ENCODE assay signal across 1 cellular context in the genomic region with DNA sequence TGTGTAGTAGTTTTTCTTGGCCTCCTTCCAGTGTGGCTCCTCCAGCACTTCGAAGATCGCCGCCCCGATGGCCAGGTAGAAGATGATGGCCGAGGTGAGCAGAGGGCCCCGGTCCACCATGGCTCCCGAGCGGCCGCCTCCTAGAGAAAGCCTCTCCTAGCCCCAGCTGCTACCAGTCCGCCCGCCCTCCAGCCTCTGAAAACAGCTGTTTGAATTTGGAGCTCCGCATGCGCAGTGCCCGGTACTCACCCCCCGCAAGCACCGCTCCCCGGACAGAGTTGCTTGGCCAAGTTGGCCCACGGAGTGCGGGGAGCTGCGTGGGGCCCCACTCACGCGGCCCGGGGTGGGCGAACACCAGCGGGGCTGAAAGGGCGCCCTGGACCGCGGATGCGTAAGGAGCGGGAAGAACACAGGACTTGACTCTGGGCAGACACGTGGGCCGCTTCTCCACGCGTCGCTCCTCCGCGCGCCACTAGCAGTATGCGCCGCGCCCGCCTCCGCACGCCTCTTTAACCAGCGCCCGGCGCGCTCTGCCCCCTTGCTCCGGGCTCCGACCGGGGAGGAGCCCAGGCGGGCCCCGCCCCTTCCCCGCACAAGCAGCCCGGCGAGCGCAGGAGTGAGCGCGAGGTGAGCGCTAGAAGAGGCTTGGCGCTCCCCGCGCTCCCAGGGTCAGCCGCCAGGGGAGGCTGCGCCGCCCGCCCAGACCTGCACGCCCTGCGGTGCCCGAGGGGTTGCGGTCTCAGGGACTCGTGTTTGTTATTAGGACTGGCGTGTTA.
A peak's percentile ranks its signal among the peaks of the same experiment; 100 is the strongest.
TF ChIP-seq lines count a peak whose summit lies in the region.

A gene with protein sequence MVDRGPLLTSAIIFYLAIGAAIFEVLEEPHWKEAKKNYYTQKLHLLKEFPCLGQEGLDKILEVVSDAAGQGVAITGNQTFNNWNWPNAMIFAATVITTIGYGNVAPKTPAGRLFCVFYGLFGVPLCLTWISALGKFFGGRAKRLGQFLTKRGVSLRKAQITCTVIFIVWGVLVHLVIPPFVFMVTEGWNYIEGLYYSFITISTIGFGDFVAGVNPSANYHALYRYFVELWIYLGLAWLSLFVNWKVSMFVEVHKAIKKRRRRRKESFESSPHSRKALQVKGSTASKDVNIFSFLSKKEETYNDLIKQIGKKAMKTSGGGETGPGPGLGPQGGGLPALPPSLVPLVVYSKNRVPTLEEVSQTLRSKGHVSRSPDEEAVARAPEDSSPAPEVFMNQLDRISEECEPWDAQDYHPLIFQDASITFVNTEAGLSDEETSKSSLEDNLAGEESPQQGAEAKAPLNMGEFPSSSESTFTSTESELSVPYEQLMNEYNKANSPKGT (minus strand): TSS at position 484 of the 776 bp plus-strand sequence. CDS start 364 bp downstream, at position 120.

TF ChIP-seq in K562, 482 proteins besides CTCF, POLR2A, EP300 and RAD21 (continued from another document and continues in another):
- TF ChIP-seq AFF4 (CRISPR knock-in tag; IDR thresholded peaks at IDR 0.05) (peak; percentile 91), RAD51 (IDR thresholded peaks at IDR 0.05; ENCODE audit: borderline replicate concordance, low read depth) (peak; percentile 60; the same call in 1 of the 2 replicates), E4F1 (CRISPR knock-in tag; IDR thresholded peaks at IDR 0.05; ENCODE audit: borderline replicate concordance) (no peak), RBM39 (optimal IDR thresholded peaks at IDR 0.05; ENCODE audit: low read depth, low read length) (no peak), ZNF24 (IDR thresholded peaks at IDR 0.05) (peak; percentile 66; the same call in 1 of the 2 replicates), NFIX (CRISPR knock-in tag; IDR thresholded peaks at IDR 0.05; ENCODE audit: low read depth) (no peak), CUX1 (CRISPR knock-in tag; IDR thresholded peaks at IDR 0.05) (no peak), SREBF1 (IDR thresholded peaks at IDR 0.05; ENCODE audit: borderline replicate concordance, low read depth, low read length) (no peak), ILK (tag; IDR thresholded peaks at IDR 0.05; ENCODE audit: borderline replicate concordance, low read depth) (no peak), NRF1 (conservative IDR thresholded peaks at IDR 0.05 in 1 of 2, IDR thresholded peaks at IDR 0.05 in 1 of 2) (peak; percentile 94), ZNF354B (CRISPR knock-in tag; IDR thresholded peaks at IDR 0.05) (no peak), ZNF764 (CRISPR knock-in tag; IDR thresholded peaks at IDR 0.05; ENCODE audit: low read depth) (no peak), SUPT5H (IDR thresholded peaks at IDR 0.05) (peak; percentile 92), AFF1 (IDR thresholded peaks at IDR 0.05; ENCODE audit: low read depth in 1 of 2, partially characterized antibody in 2 of 2) (no peak), CXXC5 (CRISPR knock-in tag; IDR thresholded peaks at IDR 0.05) (peak; percentile 96), GATAD2A (IDR thresholded peaks at IDR 0.05) (peak; percentile 83), ZNF274 (IDR thresholded peaks at IDR 0.05; ENCODE audit: borderline replicate concordance, low read depth, low read length) (no peak)
- TF ChIP-seq, protein P1, sequence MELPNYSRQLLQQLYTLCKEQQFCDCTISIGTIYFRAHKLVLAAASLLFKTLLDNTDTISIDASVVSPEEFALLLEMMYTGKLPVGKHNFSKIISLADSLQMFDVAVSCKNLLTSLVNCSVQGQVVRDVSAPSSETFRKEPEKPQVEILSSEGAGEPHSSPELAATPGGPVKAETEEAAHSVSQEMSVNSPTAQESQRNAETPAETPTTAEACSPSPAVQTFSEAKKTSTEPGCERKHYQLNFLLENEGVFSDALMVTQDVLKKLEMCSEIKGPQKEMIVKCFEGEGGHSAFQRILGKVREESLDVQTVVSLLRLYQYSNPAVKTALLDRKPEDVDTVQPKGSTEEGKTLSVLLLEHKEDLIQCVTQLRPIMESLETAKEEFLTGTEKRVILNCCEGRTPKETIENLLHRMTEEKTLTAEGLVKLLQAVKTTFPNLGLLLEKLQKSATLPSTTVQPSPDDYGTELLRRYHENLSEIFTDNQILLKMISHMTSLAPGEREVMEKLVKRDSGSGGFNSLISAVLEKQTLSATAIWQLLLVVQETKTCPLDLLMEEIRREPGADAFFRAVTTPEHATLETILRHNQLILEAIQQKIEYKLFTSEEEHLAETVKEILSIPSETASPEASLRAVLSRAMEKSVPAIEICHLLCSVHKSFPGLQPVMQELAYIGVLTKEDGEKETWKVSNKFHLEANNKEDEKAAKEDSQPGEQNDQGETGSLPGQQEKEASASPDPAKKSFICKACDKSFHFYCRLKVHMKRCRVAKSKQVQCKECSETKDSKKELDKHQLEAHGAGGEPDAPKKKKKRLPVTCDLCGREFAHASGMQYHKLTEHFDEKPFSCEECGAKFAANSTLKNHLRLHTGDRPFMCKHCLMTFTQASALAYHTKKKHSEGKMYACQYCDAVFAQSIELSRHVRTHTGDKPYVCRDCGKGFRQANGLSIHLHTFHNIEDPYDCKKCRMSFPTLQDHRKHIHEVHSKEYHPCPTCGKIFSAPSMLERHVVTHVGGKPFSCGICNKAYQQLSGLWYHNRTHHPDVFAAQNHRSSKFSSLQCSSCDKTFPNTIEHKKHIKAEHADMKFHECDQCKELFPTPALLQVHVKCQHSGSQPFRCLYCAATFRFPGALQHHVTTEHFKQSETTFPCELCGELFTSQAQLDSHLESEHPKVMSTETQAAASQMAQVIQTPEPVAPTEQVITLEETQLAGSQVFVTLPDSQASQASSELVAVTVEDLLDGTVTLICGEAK (IDR thresholded peaks at IDR 0.05), result no peak
- TF ChIP-seq, protein P1 (CRISPR knock-in tag; IDR thresholded peaks at IDR 0.05), result no peak
